1 cellular context compared by ENCODE assay signal in the genomic region with DNA sequence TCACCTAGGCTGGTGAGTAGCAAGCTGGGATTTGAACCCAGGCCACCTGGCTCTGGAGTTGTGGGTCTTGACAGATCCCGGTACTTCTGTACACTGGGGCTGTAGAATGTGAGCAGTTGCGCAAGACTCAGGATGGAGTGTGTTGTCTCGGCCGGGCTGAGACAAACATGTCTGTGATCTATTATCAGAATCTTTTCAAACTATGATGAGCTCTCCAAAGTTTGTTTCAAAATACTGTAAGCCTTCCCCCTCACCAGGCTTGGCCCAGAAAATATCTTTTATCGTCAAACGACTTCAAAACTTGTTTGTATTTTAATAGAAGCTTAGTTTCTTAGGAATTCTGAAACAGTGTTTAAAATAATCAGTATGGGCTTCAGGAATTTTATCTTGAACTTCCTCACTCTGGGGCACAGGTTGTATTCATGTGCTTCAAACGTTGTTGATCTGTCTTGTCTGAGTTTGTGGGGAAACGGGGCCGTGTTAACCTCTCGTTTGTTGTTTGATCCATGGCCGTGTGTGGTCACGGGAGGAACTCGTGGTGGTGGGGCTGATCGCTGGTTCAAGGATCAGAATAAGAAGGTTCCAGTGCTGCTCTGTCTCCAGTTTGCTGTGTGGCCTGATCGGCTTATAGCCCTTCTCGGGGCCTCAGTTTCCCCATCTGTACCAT.
A peak's percentile ranks its signal among the peaks of the same experiment; 100 is the strongest.
TF ChIP-seq lines count a peak whose summit lies in the region.

No MANE protein-coding gene starts in this region.

TF ChIP-seq in K562, 482 proteins besides CTCF, POLR2A, EP300 and RAD21 (continues in another document):
- TF ChIP-seq ZNF717 (CRISPR knock-in tag; IDR thresholded peaks at IDR 0.05) (no peak), RHOXF2B (CRISPR knock-in tag; conservative IDR thresholded peaks at IDR 0.05) (0 out of 2 replicates have a peak, but pooled peaks have one; percentile 47), DACH1 (IDR thresholded peaks at IDR 0.05; ENCODE audit: partially characterized antibody) (peak; percentile 60), SIN3B (IDR thresholded peaks at IDR 0.05; ENCODE audit: low read depth) (no peak), ETV1 (tag; conservative IDR thresholded peaks at IDR 0.05; ENCODE audit: low read depth) (peak; percentile 40; the same call in 1 of the 2 replicates), ZNF217 (CRISPR knock-in tag; IDR thresholded peaks at IDR 0.05) (no peak), NRF1 (conservative IDR thresholded peaks at IDR 0.05 in 1 of 2, IDR thresholded peaks at IDR 0.05 in 1 of 2) (peak; percentile 27 to 41; a peak in 1 of 4 replicates), JUN (IDR thresholded peaks at IDR 0.05; ENCODE audit: borderline replicate concordance, low read depth, low read length) (0 out of 2 replicates have a peak, but pooled peaks have one; percentile 20), JUN (CRISPR knock-in tag; IDR thresholded peaks at IDR 0.05; ENCODE audit: borderline replicate concordance) (no peak), DNMT1 (IDR thresholded peaks at IDR 0.05) (no peak), MEF2D (tag; conservative IDR thresholded peaks at IDR 0.05; ENCODE audit: low read depth) (no peak), EGR1 (conservative IDR thresholded peaks at IDR 0.05) (no peak), NFIC (IDR thresholded peaks at IDR 0.05) (no peak), TEAD1 (CRISPR knock-in tag; IDR thresholded peaks at IDR 0.05) (peak in 1 of 2 experiments; percentile 52; a peak in 1 of 4 replicates), CEBPG (CRISPR knock-in tag; IDR thresholded peaks at IDR 0.05) (peak; percentile 95), CEBPG (tag; conservative IDR thresholded peaks at IDR 0.05 in 1 of 2, IDR thresholded peaks at IDR 0.05 in 1 of 2) (peak; percentile 97 to 100), KAT8 (IDR thresholded peaks at IDR 0.05; ENCODE audit: low read depth) (no peak), MEIS2 (IDR thresholded peaks at IDR 0.05; ENCODE audit: partially characterized antibody) (no peak), ZC3H8 (IDR thresholded peaks at IDR 0.05) (no peak), ZNF134 (CRISPR knock-in tag; conservative IDR thresholded peaks at IDR 0.05) (no peak), NFATC3 (IDR thresholded peaks at IDR 0.05) (no peak), ZKSCAN3 (CRISPR knock-in tag; IDR thresholded peaks at IDR 0.05) (no peak), TRIM28 (IDR thresholded peaks at IDR 0.05) (no peak), MYC (IDR thresholded peaks at IDR 0.05; ENCODE audit: low read depth, low read length) (peak; percentile 39; the same call in 1 of the 2 replicates), MYC (CRISPR knock-in tag; IDR thresholded peaks at IDR 0.05; ENCODE audit: borderline replicate concordance, low read depth) (no peak), TCFL5 (CRISPR knock-in tag; conservative IDR thresholded peaks at IDR 0.05) (no peak), GTF2B (IDR thresholded peaks at IDR 0.05; ENCODE audit: extremely low read depth, insufficient read length) (no peak), CEBPB (tag; IDR thresholded peaks at IDR 0.05) (peak; percentile 100), FUS (optimal IDR thresholded peaks at IDR 0.05; ENCODE audit: low read depth, low read length) (no peak), SMAD2 (IDR thresholded peaks at IDR 0.05; ENCODE audit: low read depth, low read length) (no peak), ZNF23 (CRISPR knock-in tag; IDR thresholded peaks at IDR 0.05) (no peak), ATF7 (IDR thresholded peaks at IDR 0.05) (no peak), RCOR1 (IDR thresholded peaks at IDR 0.05; ENCODE audit: borderline replicate concordance in 1 of 2, low read depth in 2 of 2, low read length in 2 of 2) (peak in 1 of 2 experiments; percentile 73; a peak in 1 of 4 replicates), TRIM24 (IDR thresholded peaks at IDR 0.05) (peak; percentile 68 to 83), DPF2 (IDR thresholded peaks at IDR 0.05) (no peak; the same call in 1 of the 2 replicates), RBM22 (IDR thresholded peaks at IDR 0.05; ENCODE audit: low read depth, low read length, poor library complexity, severe bottlenecking) (no peak), ZNF143 (CRISPR knock-in tag; IDR thresholded peaks at IDR 0.05) (no peak), MCM3 (IDR thresholded peaks at IDR 0.05) (no peak), MCM5 (IDR thresholded peaks at IDR 0.05; ENCODE audit: low read depth) (no peak), DMBX1 (CRISPR knock-in tag; IDR thresholded peaks at IDR 0.05; ENCODE audit: borderline replicate concordance) (0 out of 2 replicates have a peak, but pooled peaks have one; percentile 20), TFAM (CRISPR knock-in tag; conservative IDR thresholded peaks at IDR 0.05) (no peak), TAF1 (IDR thresholded peaks at IDR 0.05; ENCODE audit: control insufficient read depth, extremely low read depth, insufficient read depth, low read length, severe bottlenecking) (no peak), MBD2 (IDR thresholded peaks at IDR 0.05; ENCODE audit: borderline replicate concordance, low read depth) (no peak), ZNF668 (CRISPR knock-in tag; IDR thresholded peaks at IDR 0.05) (no peak), ZSCAN32 (CRISPR knock-in tag; IDR thresholded peaks at IDR 0.05) (no peak), TBL1XR1 (IDR thresholded peaks at IDR 0.05; ENCODE audit: low read length in 2 of 2) (peak in 1 of 2 experiments; percentile 46; a peak in 1 of 4 replicates), ZNF586 (CRISPR knock-in tag; conservative IDR thresholded peaks at IDR 0.05) (no peak), ELF2 (CRISPR knock-in tag; IDR thresholded peaks at IDR 0.05) (no peak; the same call in 1 of the 2 replicates), SMARCE1 (IDR thresholded peaks at IDR 0.05) (0 out of 2 replicates have a peak, but pooled peaks have one; percentile 23)
- TF ChIP-seq, protein P1, sequence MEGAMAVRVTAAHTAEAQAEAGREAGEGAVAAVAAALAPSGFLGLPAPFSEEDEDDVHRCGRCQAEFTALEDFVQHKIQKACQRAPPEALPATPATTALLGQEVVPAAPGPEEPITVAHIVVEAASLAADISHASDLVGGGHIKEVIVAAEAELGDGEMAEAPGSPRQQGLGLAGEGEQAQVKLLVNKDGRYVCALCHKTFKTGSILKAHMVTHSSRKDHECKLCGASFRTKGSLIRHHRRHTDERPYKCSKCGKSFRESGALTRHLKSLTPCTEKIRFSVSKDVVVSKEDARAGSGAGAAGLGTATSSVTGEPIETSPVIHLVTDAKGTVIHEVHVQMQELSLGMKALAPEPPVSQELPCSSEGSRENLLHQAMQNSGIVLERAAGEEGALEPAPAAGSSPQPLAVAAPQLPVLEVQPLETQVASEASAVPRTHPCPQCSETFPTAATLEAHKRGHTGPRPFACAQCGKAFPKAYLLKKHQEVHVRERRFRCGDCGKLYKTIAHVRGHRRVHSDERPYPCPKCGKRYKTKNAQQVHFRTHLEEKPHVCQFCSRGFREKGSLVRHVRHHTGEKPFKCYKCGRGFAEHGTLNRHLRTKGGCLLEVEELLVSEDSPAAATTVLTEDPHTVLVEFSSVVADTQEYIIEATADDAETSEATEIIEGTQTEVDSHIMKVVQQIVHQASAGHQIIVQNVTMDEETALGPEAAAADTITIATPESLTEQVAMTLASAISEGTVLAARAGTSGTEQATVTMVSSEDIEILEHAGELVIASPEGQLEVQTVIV (CRISPR knock-in tag; IDR thresholded peaks at IDR 0.05; ENCODE audit: borderline replicate concordance), result no peak
- TF ChIP-seq, protein P2, sequence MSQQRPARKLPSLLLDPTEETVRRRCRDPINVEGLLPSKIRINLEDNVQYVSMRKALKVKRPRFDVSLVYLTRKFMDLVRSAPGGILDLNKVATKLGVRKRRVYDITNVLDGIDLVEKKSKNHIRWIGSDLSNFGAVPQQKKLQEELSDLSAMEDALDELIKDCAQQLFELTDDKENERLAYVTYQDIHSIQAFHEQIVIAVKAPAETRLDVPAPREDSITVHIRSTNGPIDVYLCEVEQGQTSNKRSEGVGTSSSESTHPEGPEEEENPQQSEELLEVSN (IDR thresholded peaks at IDR 0.05; ENCODE audit: borderline replicate concordance in 1 of 2, extremely low read depth in 1 of 2, insufficient read depth in 1 of 2, insufficient read length in 1 of 2, low read depth in 1 of 2, low read length in 1 of 2, poor library complexity in 1 of 2, severe bottlenecking in 1 of 2), result peak in 1 of 2 experiments; percentile 8
- TF ChIP-seq, protein P3, sequence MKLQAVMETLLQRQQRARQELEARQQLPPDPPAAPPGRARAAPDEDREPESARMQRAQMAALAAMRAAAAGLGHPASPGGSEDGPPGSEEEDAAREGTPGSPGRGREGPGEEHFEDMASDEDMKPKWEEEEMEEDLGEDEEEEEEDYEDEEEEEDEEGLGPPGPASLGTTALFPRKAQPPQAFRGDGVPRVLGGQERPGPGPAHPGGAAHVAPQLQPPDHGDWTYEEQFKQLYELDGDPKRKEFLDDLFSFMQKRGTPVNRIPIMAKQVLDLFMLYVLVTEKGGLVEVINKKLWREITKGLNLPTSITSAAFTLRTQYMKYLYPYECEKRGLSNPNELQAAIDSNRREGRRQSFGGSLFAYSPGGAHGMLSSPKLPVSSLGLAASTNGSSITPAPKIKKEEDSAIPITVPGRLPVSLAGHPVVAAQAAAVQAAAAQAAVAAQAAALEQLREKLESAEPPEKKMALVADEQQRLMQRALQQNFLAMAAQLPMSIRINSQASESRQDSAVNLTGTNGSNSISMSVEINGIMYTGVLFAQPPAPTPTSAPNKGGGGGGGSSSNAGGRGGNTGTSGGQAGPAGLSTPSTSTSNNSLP (IDR thresholded peaks at IDR 0.05; ENCODE audit: borderline replicate concordance, low read depth, low read length), result no peak
- TF ChIP-seq, protein P4, sequence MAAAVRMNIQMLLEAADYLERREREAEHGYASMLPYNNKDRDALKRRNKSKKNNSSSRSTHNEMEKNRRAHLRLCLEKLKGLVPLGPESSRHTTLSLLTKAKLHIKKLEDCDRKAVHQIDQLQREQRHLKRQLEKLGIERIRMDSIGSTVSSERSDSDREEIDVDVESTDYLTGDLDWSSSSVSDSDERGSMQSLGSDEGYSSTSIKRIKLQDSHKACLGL (CRISPR knock-in tag; IDR thresholded peaks at IDR 0.05; ENCODE audit: borderline replicate concordance, poor library complexity, severe bottlenecking), result no peak
- TF ChIP-seq, protein P5, sequence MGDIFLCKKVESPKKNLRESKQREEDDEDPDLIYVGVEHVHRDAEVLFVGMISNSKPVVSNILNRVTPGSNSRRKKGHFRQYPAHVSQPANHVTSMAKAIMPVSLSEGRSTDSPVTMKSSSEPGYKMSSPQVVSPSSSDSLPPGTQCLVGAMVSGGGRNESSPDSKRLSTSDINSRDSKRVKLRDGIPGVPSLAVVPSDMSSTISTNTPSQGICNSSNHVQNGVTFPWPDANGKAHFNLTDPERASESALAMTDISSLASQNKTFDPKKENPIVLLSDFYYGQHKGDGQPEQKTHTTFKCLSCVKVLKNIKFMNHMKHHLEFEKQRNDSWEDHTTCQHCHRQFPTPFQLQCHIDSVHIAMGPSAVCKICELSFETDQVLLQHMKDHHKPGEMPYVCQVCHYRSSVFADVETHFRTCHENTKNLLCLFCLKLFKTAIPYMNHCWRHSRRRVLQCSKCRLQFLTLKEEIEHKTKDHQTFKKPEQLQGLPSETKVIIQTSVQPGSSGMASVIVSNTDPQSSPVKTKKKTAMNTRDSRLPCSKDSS (IDR thresholded peaks at IDR 0.05; ENCODE audit: low read depth, partially characterized antibody), result no peak
- TF ChIP-seq, protein P6, sequence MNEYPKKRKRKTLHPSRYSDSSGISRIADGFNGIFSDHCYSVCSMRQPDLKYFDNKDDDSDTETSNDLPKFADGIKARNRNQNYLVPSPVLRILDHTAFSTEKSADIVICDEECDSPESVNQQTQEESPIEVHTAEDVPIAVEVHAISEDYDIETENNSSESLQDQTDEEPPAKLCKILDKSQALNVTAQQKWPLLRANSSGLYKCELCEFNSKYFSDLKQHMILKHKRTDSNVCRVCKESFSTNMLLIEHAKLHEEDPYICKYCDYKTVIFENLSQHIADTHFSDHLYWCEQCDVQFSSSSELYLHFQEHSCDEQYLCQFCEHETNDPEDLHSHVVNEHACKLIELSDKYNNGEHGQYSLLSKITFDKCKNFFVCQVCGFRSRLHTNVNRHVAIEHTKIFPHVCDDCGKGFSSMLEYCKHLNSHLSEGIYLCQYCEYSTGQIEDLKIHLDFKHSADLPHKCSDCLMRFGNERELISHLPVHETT (CRISPR knock-in tag; conservative IDR thresholded peaks at IDR 0.05 in 1 of 2, IDR thresholded peaks at IDR 0.05 in 1 of 2), result peak in 1 of 2 experiments; percentile 12; a peak in 1 of 4 replicates
